21 cellular contexts compared by ENCODE assay signal in genomic region chr7:148939128-148939747, GRCh38. TPM values are rescaled to one million over a fixed set of nuclear protein-coding genes. Genes with fewer than 3 reads are reported as not detected.
DNase-seq lines count a peak whose midpoint lies in the region; ATAC-seq and TF ChIP-seq lines count a peak whose summit lies in the region.
"Had no signal": no experiment of that assay in that cellular context is flagged by ENCODE, and none has a peak within 500 bp of the region (broad histone marks: within the 10 kb centered on the region; RNA-seq: fewer than 3 reads in every experiment).

No MANE protein-coding gene starts in this region.

- peak; percentile 63 to 65 for ATAC-seq in activated T-cell treated with anti-CD3 and anti-CD28 coated beads, Interleukin-2, amount 50 U/mL, for 72 hours (replicated peaks in 1 of 2)
- peak; percentile 31 for ATAC-seq in HG03432 (IDR thresholded peaks at IDR 0.05; ENCODE audit: unreplicated experiment)
- peak; percentile 68 for ATAC-seq in stimulated activated memory B cell treated with anti-CD40 and anti-IgM and Interleukin-4, amounts not matched to agents 10 μg/mL and 1 μg/mL and 100 μg/mL, for 72 hours
- no peak for ATAC-seq in mucosa of descending colon
- ATAC-seq in HG03469 (IDR thresholded peaks at IDR 0.05; ENCODE audit: unreplicated experiment) = no peak
- ATAC-seq: activated CD8-positive, alpha-beta memory T cell treated with anti-CD3 and anti-CD28 coated beads, Interleukin-2, amount 10 ng/mL, durations not matched to agents 7 days and 5 days; HCT116; pancreas had no signal

- H3K27me3 Mint-ChIP-seq in activated T-cell treated with anti-CD3 and anti-CD28 coated beads, Interleukin-2, amount 50 U/mL, for 72 hours (ENCODE audit: low read depth) = no peaks in the 10 kb centered on the region
- no peaks in the 10 kb centered on the region for H3K27me3 Mint-ChIP-seq in activated T-helper 1 cell treated with anti-CD3 and anti-CD28 coated beads, Interleukin-12 subunit alpha, Interleukin-12 subunit beta, Interleukin-2, Interleukin-4 antibody, amounts not matched to agents 30 ng/mL and 10 ng/mL and 1 ng/mL, durations not matched to agents 14 hours and 24 hours and 36 hours (ENCODE audit: insufficient read depth)
- no peaks in the 10 kb centered on the region for H3K27me3 Mint-ChIP-seq in stimulated activated memory B cell treated with anti-CD40 and anti-IgM and Interleukin-4, amounts not matched to agents 10 μg/mL and 1 μg/mL and 100 μg/mL, for 72 hours
- H3K27me3 Mint-ChIP-seq: activated CD8-positive, alpha-beta memory T cell treated with anti-CD3 and anti-CD28 coated beads, Interleukin-2, amount 10 ng/mL, durations not matched to agents 7 days and 5 days had no signal

- H3K4me1 Mint-ChIP-seq in activated T-cell treated with anti-CD3 and anti-CD28 coated beads, Interleukin-2, amount 50 U/mL, for 72 hours (ENCODE audit: low read depth) = peaks cover 35% of the 10 kb centered on the region
- peaks cover 32% of the 10 kb centered on the region for H3K4me1 Mint-ChIP-seq in activated T-helper 1 cell treated with anti-CD3 and anti-CD28 coated beads, Interleukin-12 subunit alpha, Interleukin-12 subunit beta, Interleukin-2, Interleukin-4 antibody, amounts not matched to agents 30 ng/mL and 10 ng/mL and 1 ng/mL, durations not matched to agents 14 hours and 24 hours and 36 hours (ENCODE audit: low read depth)
- H3K4me1 Mint-ChIP-seq in stimulated activated memory B cell treated with anti-CD40 and anti-IgM and Interleukin-4, amounts not matched to agents 10 μg/mL and 1 μg/mL and 100 μg/mL, for 72 hours = peaks cover 19% of the 10 kb centered on the region

- peaks cover 2 to 3% of the 10 kb centered on the region in 2 donors for H3K36me3 Mint-ChIP-seq in activated T-cell treated with anti-CD3 and anti-CD28 coated beads, Interleukin-2, amount 50 U/mL, for 72 hours (ENCODE audit: insufficient read depth in 2 of 2)
- H3K36me3 Mint-ChIP-seq in activated T-helper 1 cell treated with anti-CD3 and anti-CD28 coated beads, Interleukin-12 subunit alpha, Interleukin-12 subunit beta, Interleukin-2, Interleukin-4 antibody, amounts not matched to agents 30 ng/mL and 10 ng/mL and 1 ng/mL, durations not matched to agents 14 hours and 24 hours and 36 hours (ENCODE audit: low read depth) = peaks cover 9% of the 10 kb centered on the region
- no peaks in the 10 kb centered on the region for H3K36me3 Mint-ChIP-seq in stimulated activated memory B cell treated with anti-CD40 and anti-IgM and Interleukin-4, amounts not matched to agents 10 μg/mL and 1 μg/mL and 100 μg/mL, for 72 hours
- H3K36me3 Mint-ChIP-seq: activated CD8-positive, alpha-beta memory T cell treated with anti-CD3 and anti-CD28 coated beads, Interleukin-2, amount 10 ng/mL, durations not matched to agents 7 days and 5 days had no signal

- no peaks in the 10 kb centered on the region for H3K9me3 ChIP-seq in mucosa of descending colon
- H3K9me3 ChIP-seq: colonic mucosa, pancreas had no signal

- DNase-seq in activated T-cell treated with anti-CD3 and anti-CD28 coated beads, Interleukin-2, amount 50 U/mL, for 72 hours = no peak
- DNase-seq in activated T-cell treated with anti-CD3 and anti-CD28 coated beads for 4 hours = no peak
- no peak for DNase-seq in activated T-helper 1 cell treated with anti-CD3 and anti-CD28 coated beads, Interleukin-12 subunit alpha, Interleukin-12 subunit beta, Interleukin-2, Interleukin-4 antibody, amounts not matched to agents 30 ng/mL and 10 ng/mL and 1 ng/mL, durations not matched to agents 14 hours and 24 hours and 36 hours (ENCODE audit: low spot score)
- no peak for DNase-seq in mucosa of descending colon
- DNase-seq in SIG-M5 (lab: John Stamatoyannopoulos, UW) = no peak
- DNase-seq: activated CD8-positive, alpha-beta memory T cell treated with anti-CD3 and anti-CD28 coated beads, Interleukin-2, amount 10 ng/mL, durations not matched to agents 7 days and 5 days; AML-193; amygdala; colonic mucosa; DMS153; Karpas-422; NCI-H1694 treated with DMSO at 0.1 percent for 48 hours; NCI-H524 treated with DMSO at 0.1 percent for 48 hours; pancreas; substantia nigra; T1000 had no signal

- no peak for TF ChIP-seq CTCF in mucosa of descending colon (IDR thresholded peaks at IDR 0.05)

- peaks cover 12% of the 10 kb centered on the region for H3K4me1 ChIP-seq in mucosa of descending colon (ENCODE audit: low read depth)

- H3K36me3 ChIP-seq in mucosa of descending colon (ENCODE audit: low read depth) = no peaks in the 10 kb centered on the region
- H3K36me3 ChIP-seq: colonic mucosa, pancreas had no signal

- intact Hi-C loops in activated T-helper 1 cell treated with anti-CD3 and anti-CD28 coated beads, Interleukin-12 subunit alpha, Interleukin-12 subunit beta, Interleukin-2, Interleukin-4 antibody, amounts not matched to agents 30 ng/mL and 10 ng/mL and 1 ng/mL, durations not matched to agents 14 hours and 24 hours and 36 hours (cut with micrococcal nuclease) = no loop called here
- intact Hi-C loops in mucosa of descending colon (cut with DNase I, micrococcal nuclease) = no loop called here

- H3K9me3 Mint-ChIP-seq in activated T-cell treated with anti-CD3 and anti-CD28 coated beads, Interleukin-2, amount 50 U/mL, for 72 hours = no peaks in the 10 kb centered on the region
- no peaks in the 10 kb centered on the region for H3K9me3 Mint-ChIP-seq in activated T-helper 1 cell treated with anti-CD3 and anti-CD28 coated beads, Interleukin-12 subunit alpha, Interleukin-12 subunit beta, Interleukin-2, Interleukin-4 antibody, amounts not matched to agents 30 ng/mL and 10 ng/mL and 1 ng/mL, durations not matched to agents 14 hours and 24 hours and 36 hours
- H3K9me3 Mint-ChIP-seq in stimulated activated memory B cell treated with anti-CD40 and anti-IgM and Interleukin-4, amounts not matched to agents 10 μg/mL and 1 μg/mL and 100 μg/mL, for 72 hours = no peaks in the 10 kb centered on the region

- peak overlapping the region; percentile 50 to 96 for H3K4me3 Mint-ChIP-seq in activated T-cell treated with anti-CD3 and anti-CD28 coated beads, Interleukin-2, amount 50 U/mL, for 72 hours
- H3K4me3 Mint-ChIP-seq in activated T-helper 1 cell treated with anti-CD3 and anti-CD28 coated beads, Interleukin-12 subunit alpha, Interleukin-12 subunit beta, Interleukin-2, Interleukin-4 antibody, amounts not matched to agents 30 ng/mL and 10 ng/mL and 1 ng/mL, durations not matched to agents 14 hours and 24 hours and 36 hours = peak overlapping the region; percentile 60
- H3K4me3 Mint-ChIP-seq in stimulated activated memory B cell treated with anti-CD40 and anti-IgM and Interleukin-4, amounts not matched to agents 10 μg/mL and 1 μg/mL and 100 μg/mL, for 72 hours = peak overlapping the region; percentile 42

- H3K4me3 ChIP-seq in mucosa of descending colon = no peak overlapping the region
- H3K4me3 ChIP-seq: colonic mucosa, smooth muscle cell had no signal

- H3K27ac Mint-ChIP-seq in activated T-cell treated with anti-CD3 and anti-CD28 coated beads, Interleukin-2, amount 50 U/mL, for 72 hours = peak overlapping the region; percentile 100
- peak overlapping the region; percentile 83 for H3K27ac Mint-ChIP-seq in activated T-helper 1 cell treated with anti-CD3 and anti-CD28 coated beads, Interleukin-12 subunit alpha, Interleukin-12 subunit beta, Interleukin-2, Interleukin-4 antibody, amounts not matched to agents 30 ng/mL and 10 ng/mL and 1 ng/mL, durations not matched to agents 14 hours and 24 hours and 36 hours
- H3K27ac Mint-ChIP-seq in stimulated activated memory B cell treated with anti-CD40 and anti-IgM and Interleukin-4, amounts not matched to agents 10 μg/mL and 1 μg/mL and 100 μg/mL, for 72 hours = peak overlapping the region; percentile 84

RNA-seq across cellular contexts. Expression of gene EZH2, which starts 55.1 kb away (rescaled TPM):
- total RNA-seq in activated T-cell treated with anti-CD3 and anti-CD28 coated beads, Interleukin-2, amount 50 U/mL, for 72 hours = 100 to 1,000 TPM in 1 of 2 donors, 10 to 100 TPM in 1; 95.9 to 117 TPM
- 97.5 and 101 TPM in 2 replicates for total RNA-seq in activated T-helper 1 cell treated with anti-CD3 and anti-CD28 coated beads, Interleukin-12 subunit alpha, Interleukin-12 subunit beta, Interleukin-2, Interleukin-4 antibody, amounts not matched to agents 30 ng/mL and 10 ng/mL and 1 ng/mL, durations not matched to agents 14 hours and 24 hours and 36 hours
- total RNA-seq in mucosa of descending colon = 10 to 100 TPM in 2 of 3 donors, 1 to 10 TPM in 1; 4.7 to 18.1 (median 10.5) TPM

Comparison
In these comparisons a context has a peak if more than half of its experiments do, and no peak if none do; other contexts are left out.
1. ATAC-seq: peak in activated T-cell treated with anti-CD3 and anti-CD28 coated beads, Interleukin-2, amount 50 U/mL, for 72 hours (2 of 2), HG03432 (single experiment) and stimulated activated memory B cell treated with anti-CD40 and anti-IgM and Interleukin-4, amounts not matched to agents 10 μg/mL and 1 μg/mL and 100 μg/mL, for 72 hours (single experiment); none in mucosa of descending colon (single experiment) and HG03469 (single experiment).
2. Peak in every context shown above with its lines, with median percentiles within 50 percentile points of each other: H3K27ac Mint-ChIP-seq and H3K4me3 Mint-ChIP-seq.